Comparison of ENCODE assay signal across 8 cellular contexts in genomic region chr3:38496131-38496910, GRCh38. TPM values are rescaled to one million over a fixed set of nuclear protein-coding genes. Genes with fewer than 3 reads are reported as not detected.
A peak's percentile ranks its signal among the peaks of the same experiment; 100 is the strongest.
DNase-seq lines count a peak whose midpoint lies in the region; ATAC-seq and TF ChIP-seq lines count a peak whose summit lies in the region.

TSS of gene EXOG (plus strand) at chr3:38496340. CDS start at chr3:38496368, 28 bp downstream.

- H3K27ac ChIP-seq in C4-2B: peak within 1 kb of the TSS; percentile 77

- peaks cover 25% of the 10 kb centered on the region for H3K36me3 Mint-ChIP-seq in activated CD4-positive, alpha-beta T cell treated with anti-CD3 and anti-CD28 coated beads, Interleukin-2, amount 10 ng/mL, durations not matched to agents 24 days and 14 days (ENCODE audit: low read depth)

- peak within 1 kb of the TSS; percentile 99 for H3K4me3 Mint-ChIP-seq in activated CD4-positive, alpha-beta T cell treated with anti-CD3 and anti-CD28 coated beads, Interleukin-2, amount 10 ng/mL, durations not matched to agents 24 days and 14 days

- no peaks in the 10 kb centered on the region for H3K9me3 Mint-ChIP-seq in activated CD4-positive, alpha-beta T cell treated with anti-CD3 and anti-CD28 coated beads, Interleukin-2, amount 10 ng/mL, durations not matched to agents 24 days and 14 days

- H3K4me1 Mint-ChIP-seq in activated CD4-positive, alpha-beta T cell treated with anti-CD3 and anti-CD28 coated beads, Interleukin-2, amount 10 ng/mL, durations not matched to agents 24 days and 14 days: peaks cover 23% of the 10 kb centered on the region

- ATAC-seq in GM19328 (IDR thresholded peaks at IDR 0.05; ENCODE audit: unreplicated experiment) (peak; percentile 90), HG03469 (IDR thresholded peaks at IDR 0.05; ENCODE audit: unreplicated experiment) (peak; percentile 72)

- no peaks in the 10 kb centered on the region for H3K27me3 Mint-ChIP-seq in activated CD4-positive, alpha-beta T cell treated with anti-CD3 and anti-CD28 coated beads, Interleukin-2, amount 10 ng/mL, durations not matched to agents 24 days and 14 days

- intact Hi-C loops in activated CD4-positive, alpha-beta T cell treated with anti-CD3 and anti-CD28 coated beads, Interleukin-2, amount 10 ng/mL, durations not matched to agents 24 days and 14 days (cut with micrococcal nuclease): loop anchor here (1.0 to 5.0 kb wide), 5 partner anchors 24 to 359 kb away; partner anchors contain the start of genes ACAA1, ACVR2B and MYD88

- peak within 1 kb of the TSS; percentile 86 for H3K27ac Mint-ChIP-seq in activated CD4-positive, alpha-beta T cell treated with anti-CD3 and anti-CD28 coated beads, Interleukin-2, amount 10 ng/mL, durations not matched to agents 24 days and 14 days

- TF ChIP-seq CTCF in C4-2B (conservative IDR thresholded peaks at IDR 0.05): peak; percentile 96

- DNase-seq in NCI-H526 treated with DMSO at 0.1 percent for 48 hours (lab: John Stamatoyannopoulos, UW): peak; percentile 80
- DNase-seq in activated CD4-positive, alpha-beta T cell treated with anti-CD3 and anti-CD28 coated beads, Interleukin-2, amount 10 ng/mL, durations not matched to agents 24 days and 14 days: peak; percentile 97
- DNase-seq in cortex of kidney (lab: John Stamatoyannopoulos, UW): peak; percentile 80
- peak; percentile 98 for DNase-seq in left kidney (ENCODE audit: low read depth, low spot score)
- DNase-seq in stimulated activated CD4-positive, alpha-beta T cell treated with anti-CD3 and anti-CD28 coated beads, Interleukin-2, amount 100 ng/mL, for 24 hours: peak; percentile 97 to 98

RNA-seq across cellular contexts. Expression of gene EXOG, which starts in this region (rescaled TPM):
- 18.0 and 20.8 TPM in 2 replicates for total RNA-seq in activated CD4-positive, alpha-beta T cell treated with anti-CD3 and anti-CD28 coated beads, Interleukin-2, amount 10 ng/mL, durations not matched to agents 24 days and 14 days

Comparison
In these comparisons a context has a peak if more than half of its experiments do, and no peak if none do; other contexts are left out.
1. Peak in every context shown above with its lines: DNase-seq, ATAC-seq and H3K27ac ChIP-seq.